8 cellular contexts compared by ENCODE assay signal in genomic region chr19:32675720-32676185, GRCh38. TPM values are rescaled to one million over a fixed set of nuclear protein-coding genes. Genes with fewer than 3 reads are reported as not detected.
DNase-seq lines count a peak whose midpoint lies in the region; ATAC-seq and TF ChIP-seq lines count a peak whose summit lies in the region.

TSS of gene RGS9BP (plus strand) at chr19:32675848. CDS start at chr19:32676264, 416 bp downstream.

- DNase-seq in NCI-H187 treated with DMSO at 0.1 percent for 48 hours (lab: John Stamatoyannopoulos, UW) (peak; percentile 32), caudate nucleus (lab: John Stamatoyannopoulos, UW) (peak in 51 of 61 donors; percentile 20 to 86 (median 72)), islet precursor cell (peak; percentile 73), spleen (peak; percentile 94)

- H3K9ac ChIP-seq in BLaER1, result peak within 1 kb of the TSS; percentile 84

- intact Hi-C loops in spleen (cut with DNase I; ENCODE audit: low total_unique reads), result loop anchor here (10.0 kb wide), 1 partner anchor 81 kb away; no protein-coding TSS in a partner anchor

- H3K36me3 ChIP-seq in BLaER1 (no peaks in the 10 kb centered on the region), spleen (peaks cover 0 to 3% (median 0%) of the 10 kb centered on the region in 6 donors)

- peak; percentile 28 for ATAC-seq in GM21723 (IDR thresholded peaks at IDR 0.05; ENCODE audit: unreplicated experiment)
- no peak for ATAC-seq in HG03378 (IDR thresholded peaks at IDR 0.05; ENCODE audit: unreplicated experiment)

- no peaks in the 10 kb centered on the region for H3K9me3 ChIP-seq in BLaER1
- no peaks in the 10 kb centered on the region for H3K9me3 ChIP-seq in spleen

- WGBS in spleen, 5 donors, result 1 to 4% (median 3%) methylated on average over 22 to 53 of the region's 53 CpGs

- peak within 1 kb of the TSS; percentile 95 for H3K4me2 ChIP-seq in BLaER1

- no peak for TF ChIP-seq CTCF in VCaP (conservative IDR thresholded peaks at IDR 0.05)
- TF ChIP-seq CTCF in spleen (IDR thresholded peaks at IDR 0.05 in 8 of 11, conservative IDR thresholded peaks at IDR 0.05 in 3 of 11), result no peak

- peaks cover 52% of the 10 kb centered on the region for H4K20me1 ChIP-seq in BLaER1

- H3K27ac ChIP-seq in BLaER1 (peak within 1 kb of the TSS; percentile 81), VCaP (peak within 1 kb of the TSS; percentile 92), caudate nucleus (ENCODE audit: low read depth, low read length) (peak within 1 kb of the TSS; percentile 70), spleen (peak within 1 kb of the TSS; percentile 76 to 94 (median 88))

- H3K27me3 ChIP-seq in BLaER1 (peaks cover 22% of the 10 kb centered on the region), spleen (replicated peaks in 1 of 7) (peaks cover 0 to 47% (median 21%) of the 10 kb centered on the region in 7 donors)

- H3K4me1 ChIP-seq in BLaER1 (peaks cover 49% of the 10 kb centered on the region), spleen (peaks cover 18 to 63% (median 48%) of the 10 kb centered on the region in 6 donors)

- H3K4me3 ChIP-seq in BLaER1 (peak within 1 kb of the TSS; percentile 94), spleen (peak within 1 kb of the TSS; percentile 87 to 99 (median 96))

- no peak for TF ChIP-seq POLR2A in spleen (IDR thresholded peaks at IDR 0.05)

RNA-seq across cellular contexts. Expression of gene RGS9BP, which starts in this region (rescaled TPM):
- total RNA-seq in spleen, result under 1 TPM in 6 of 7 donors, not detected in 1; 0.16 to 0.60 (median 0.37) TPM
- polyA plus RNA-seq in spleen, result under 1 TPM; 0.03 to 0.13 (median 0.04) TPM

Comparison
In these comparisons a context has a peak if more than half of its experiments do, and no peak if none do; other contexts are left out.
1. Peak in DNase-seq, H3K4me3 ChIP-seq and H3K27ac ChIP-seq in spleen; RNA of the gene not detected or under 1 TPM.
2. DNase-seq: peak in every context shown above with its lines; median percentile 94 in spleen; 73 in islet precursor cell; 72 in caudate nucleus; 32 in NCI-H187 treated with DMSO at 0.1 percent for 48 hours.